27 cellular contexts compared by ENCODE assay signal in the genomic region with DNA sequence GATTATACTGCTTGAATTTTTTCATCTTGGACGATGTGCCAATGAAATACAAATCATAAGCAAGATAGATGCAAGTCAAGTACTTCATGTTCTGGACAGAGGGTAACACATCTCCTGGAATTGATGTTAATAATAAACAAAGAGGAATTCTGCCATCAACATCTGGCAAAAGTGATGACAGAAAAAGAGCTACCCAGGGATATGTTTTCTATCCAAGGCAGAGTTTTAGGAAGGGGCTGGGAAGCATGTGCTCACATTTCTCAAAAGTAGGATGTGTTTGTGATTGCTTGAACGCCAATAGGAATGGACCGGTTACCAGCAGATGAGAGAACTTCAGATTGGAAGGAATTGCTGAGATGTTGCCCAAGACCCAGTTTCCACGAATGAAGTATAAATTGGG.
"Had no signal": no experiment of that assay in that cellular context is flagged by ENCODE, and none has a peak within 500 bp of the region (broad histone marks: within the 10 kb centered on the region; RNA-seq: fewer than 3 reads in every experiment).

No MANE protein-coding gene starts in this region.

- H3K36me3 Mint-ChIP-seq: activated CD4-positive, alpha-beta memory T cell treated with anti-CD3 and anti-CD28 coated beads for 36 hours; activated CD8-positive, alpha-beta memory T cell treated with anti-CD3 and anti-CD28 coated beads, Interleukin-2, amount 10 ng/mL, durations not matched to agents 7 days and 5 days; activated naive CD4-positive, alpha-beta T cell treated with anti-CD3 and anti-CD28 coated beads, Interleukin-2, amount 10 ng/mL, durations not matched to agents 7 days and 5 days; activated naive CD4-positive, alpha-beta T cell treated with anti-CD3 and anti-CD28 coated beads, Interleukin-2, amount 50 U/mL, for 72 hours; activated naive CD8-positive, alpha-beta T cell treated with anti-CD3 and anti-CD28 coated beads, Interleukin-2, amount 10 ng/mL, durations not matched to agents 7 days and 5 days had no signal

- H3K4me3 Mint-ChIP-seq: activated CD4-positive, alpha-beta memory T cell treated with anti-CD3 and anti-CD28 coated beads for 36 hours; activated CD4-positive, alpha-beta T cell treated with anti-CD3 and anti-CD28 coated beads for 36 hours; activated CD4-positive, alpha-beta T cell treated with anti-CD3 and anti-CD28 coated beads, Interleukin-2, amount 10 ng/mL, durations not matched to agents 24 days and 14 days; activated CD8-positive, alpha-beta memory T cell treated with anti-CD3 and anti-CD28 coated beads, Interleukin-2, amount 10 ng/mL, durations not matched to agents 7 days and 5 days; activated CD8-positive, alpha-beta T cell treated with anti-CD3 and anti-CD28 coated beads, Interleukin-2, amount 10 ng/mL, durations not matched to agents 7 days and 5 days; activated naive CD4-positive, alpha-beta T cell treated with anti-CD3 and anti-CD28 coated beads, Interleukin-2, amount 10 ng/mL, durations not matched to agents 7 days and 5 days; activated naive CD8-positive, alpha-beta T cell treated with anti-CD3 and anti-CD28 coated beads, Interleukin-2, amount 10 ng/mL, durations not matched to agents 7 days and 5 days; activated T-cell treated with anti-CD3 and anti-CD28 coated beads, Interleukin-2, amount 50 U/mL, for 72 hours; effector memory CD8-positive, alpha-beta T cell had no signal

- H3K4me1 Mint-ChIP-seq: activated CD4-positive, alpha-beta T cell treated with anti-CD3 and anti-CD28 coated beads for 36 hours; activated CD4-positive, alpha-beta T cell treated with anti-CD3 and anti-CD28 coated beads, Interleukin-2, amount 10 ng/mL, durations not matched to agents 24 days and 14 days; activated CD8-positive, alpha-beta memory T cell treated with anti-CD3 and anti-CD28 coated beads, Interleukin-2, amount 10 ng/mL, durations not matched to agents 7 days and 5 days; activated naive CD4-positive, alpha-beta T cell treated with anti-CD3 and anti-CD28 coated beads, Interleukin-2, amount 10 ng/mL, durations not matched to agents 7 days and 5 days; activated naive CD8-positive, alpha-beta T cell treated with anti-CD3 and anti-CD28 coated beads, Interleukin-2, amount 10 ng/mL, durations not matched to agents 7 days and 5 days had no signal

- H3K4me3 ChIP-seq: esophagus muscularis mucosa had no signal

- H3K9me3 Mint-ChIP-seq: activated CD4-positive, alpha-beta memory T cell treated with anti-CD3 and anti-CD28 coated beads for 36 hours; activated CD4-positive, alpha-beta T cell treated with anti-CD3 and anti-CD28 coated beads, Interleukin-2, amount 10 ng/mL, durations not matched to agents 24 days and 14 days; activated naive CD4-positive, alpha-beta T cell treated with anti-CD3 and anti-CD28 coated beads, Interleukin-2, amount 10 ng/mL, durations not matched to agents 7 days and 5 days; activated naive CD8-positive, alpha-beta T cell treated with anti-CD3 and anti-CD28 coated beads, Interleukin-2, amount 10 ng/mL, durations not matched to agents 7 days and 5 days; activated T-cell treated with anti-CD3 and anti-CD28 coated beads, Interleukin-2, amount 50 U/mL, for 72 hours had no signal

- ATAC-seq: activated CD4-positive, alpha-beta T cell treated with anti-CD3 and anti-CD28 coated beads for 36 hours; activated CD8-positive, alpha-beta memory T cell treated with anti-CD3 and anti-CD28 coated beads, Interleukin-2, amount 10 ng/mL, durations not matched to agents 7 days and 5 days; activated CD8-positive, alpha-beta T cell treated with anti-CD3 and anti-CD28 coated beads, Interleukin-2, amount 10 ng/mL, durations not matched to agents 7 days and 5 days; activated naive CD4-positive, alpha-beta T cell treated with anti-CD3 and anti-CD28 coated beads, Interleukin-2, amount 50 U/mL, for 72 hours; activated T-cell treated with anti-CD3 and anti-CD28 coated beads, Interleukin-2, amount 50 U/mL, for 72 hours; effector memory CD8-positive, alpha-beta T cell; foreskin keratinocyte had no signal

- H3K9me3 ChIP-seq: esophagus muscularis mucosa had no signal

- H3K27ac Mint-ChIP-seq: activated CD4-positive, alpha-beta memory T cell treated with anti-CD3 and anti-CD28 coated beads for 36 hours; activated CD4-positive, alpha-beta T cell treated with anti-CD3 and anti-CD28 coated beads for 36 hours; activated CD4-positive, alpha-beta T cell treated with anti-CD3 and anti-CD28 coated beads, Interleukin-2, amount 10 ng/mL, durations not matched to agents 24 days and 14 days; activated CD8-positive, alpha-beta memory T cell treated with anti-CD3 and anti-CD28 coated beads, Interleukin-2, amount 10 ng/mL, durations not matched to agents 7 days and 5 days; activated CD8-positive, alpha-beta T cell treated with anti-CD3 and anti-CD28 coated beads, Interleukin-2, amount 10 ng/mL, durations not matched to agents 7 days and 5 days; activated naive CD4-positive, alpha-beta T cell treated with anti-CD3 and anti-CD28 coated beads, Interleukin-2, amount 10 ng/mL, durations not matched to agents 7 days and 5 days; activated naive CD4-positive, alpha-beta T cell treated with anti-CD3 and anti-CD28 coated beads, Interleukin-2, amount 50 U/mL, for 72 hours; activated naive CD8-positive, alpha-beta T cell treated with anti-CD3 and anti-CD28 coated beads, Interleukin-2, amount 10 ng/mL, durations not matched to agents 7 days and 5 days; activated T-cell treated with anti-CD3 and anti-CD28 coated beads, Interleukin-2, amount 50 U/mL, for 72 hours; effector memory CD8-positive, alpha-beta T cell had no signal

- H3K4me1 ChIP-seq: foreskin keratinocyte had no signal

- DNase-seq: activated CD4-positive, alpha-beta memory T cell treated with anti-CD3 and anti-CD28 coated beads for 36 hours; activated CD4-positive, alpha-beta T cell treated with anti-CD3 and anti-CD28 coated beads for 36 hours; activated CD4-positive, alpha-beta T cell treated with anti-CD3 and anti-CD28 coated beads, Interleukin-2, amount 10 ng/mL, durations not matched to agents 24 days and 14 days; activated CD4-positive, CD25-positive, alpha-beta regulatory T cell; activated CD4-positive, CD25-positive, alpha-beta regulatory T cell treated with anti-CD3 and anti-CD28 coated beads, Interleukin-2, amount 50 U/mL, for 72 hours; activated CD8-positive, alpha-beta memory T cell treated with anti-CD3 and anti-CD28 coated beads, Interleukin-2, amount 10 ng/mL, durations not matched to agents 7 days and 5 days; activated CD8-positive, alpha-beta memory T cell treated with anti-CD3 and anti-CD28 coated beads, Interleukin-2, amount 50 U/mL, for 4 hours; activated CD8-positive, alpha-beta T cell treated with anti-CD3 and anti-CD28 coated beads, Interleukin-2, amount 10 ng/mL, durations not matched to agents 7 days and 5 days; activated gamma-delta T cell; activated naive CD4-positive, alpha-beta T cell; activated naive CD4-positive, alpha-beta T cell treated with anti-CD3 and anti-CD28 coated beads, Interleukin-2, amount 10 ng/mL, durations not matched to agents 7 days and 5 days; activated naive CD8-positive, alpha-beta T cell treated with anti-CD3 and anti-CD28 coated beads, Interleukin-2, amount 10 ng/mL, durations not matched to agents 7 days and 5 days; activated T-cell treated with anti-CD3 and anti-CD28 coated beads, Interleukin-2, amount 50 U/mL, for 1 hour; activated T-cell treated with anti-CD3 and anti-CD28 coated beads, Interleukin-2, amount 50 U/mL, for 72 hours; amniotic stem cell; anterior cingulate cortex; caudate nucleus; cortex of kidney; dermis blood vessel endothelial cell; effector CD4-positive, alpha-beta T cell; effector memory CD8-positive, alpha-beta T cell; erythroblast; foreskin keratinocyte; head of caudate nucleus; T-helper 2 cell had no signal

- H3K27me3 Mint-ChIP-seq: activated CD4-positive, alpha-beta memory T cell treated with anti-CD3 and anti-CD28 coated beads for 36 hours; activated CD4-positive, alpha-beta T cell treated with anti-CD3 and anti-CD28 coated beads for 36 hours; activated CD4-positive, alpha-beta T cell treated with anti-CD3 and anti-CD28 coated beads, Interleukin-2, amount 10 ng/mL, durations not matched to agents 24 days and 14 days; activated CD8-positive, alpha-beta memory T cell treated with anti-CD3 and anti-CD28 coated beads, Interleukin-2, amount 10 ng/mL, durations not matched to agents 7 days and 5 days; activated naive CD4-positive, alpha-beta T cell treated with anti-CD3 and anti-CD28 coated beads, Interleukin-2, amount 10 ng/mL, durations not matched to agents 7 days and 5 days; activated naive CD8-positive, alpha-beta T cell treated with anti-CD3 and anti-CD28 coated beads, Interleukin-2, amount 10 ng/mL, durations not matched to agents 7 days and 5 days; effector memory CD8-positive, alpha-beta T cell had no signal

- H3K27me3 ChIP-seq: esophagus muscularis mucosa, foreskin keratinocyte had no signal

- H3K27ac ChIP-seq: esophagus muscularis mucosa, foreskin keratinocyte had no signal

- H3K36me3 ChIP-seq: esophagus muscularis mucosa had no signal
